In genomic region chr7:66867198-66867790, GRCh38 we compare ENCODE assay signal across 14 cellular contexts.
"Had no signal": no experiment of that assay in that cellular context is flagged by ENCODE, and none has a peak within 500 bp of the region (broad histone marks: within the 10 kb centered on the region; RNA-seq: fewer than 3 reads in every experiment).

No MANE protein-coding gene starts in this region.

- H3K36me3 ChIP-seq: cardiac muscle cell had no signal

- H3K4me3 Mint-ChIP-seq: activated CD4-positive, alpha-beta memory T cell treated with anti-CD3 and anti-CD28 coated beads, Interleukin-2, amount 10 ng/mL, durations not matched to agents 7 days and 5 days; activated CD4-positive, alpha-beta T cell treated with anti-CD3 and anti-CD28 coated beads for 36 hours; activated T-cell treated with anti-CD3 and anti-CD28 coated beads, Interleukin-2, amount 50 U/mL, for 72 hours; effector memory CD8-positive, alpha-beta T cell; mesothelial cell of epicardium; neural crest cell; stimulated activated naive CD8-positive, alpha-beta T cell treated with anti-CD3 and anti-CD28 coated beads, Interleukin-15, Interleukin-2, amounts not matched to agents 100 ng/mL and 50 ng/mL, for 24 hours had no signal

- DNase-seq: activated CD4-positive, alpha-beta memory T cell treated with anti-CD3 and anti-CD28 coated beads, Interleukin-2, amount 10 ng/mL, durations not matched to agents 7 days and 5 days; activated CD4-positive, alpha-beta T cell treated with anti-CD3 and anti-CD28 coated beads for 36 hours; activated CD8-positive, alpha-beta memory T cell treated with anti-CD3 and anti-CD28 coated beads, Interleukin-2, amount 50 U/mL, for 4 hours; activated naive CD4-positive, alpha-beta T cell; activated T-cell treated with anti-CD3 and anti-CD28 coated beads, Interleukin-2, amount 50 U/mL, for 72 hours; effector memory CD8-positive, alpha-beta T cell; foreskin fibroblast; kidney glomerular epithelial cell; stimulated activated CD4-positive, alpha-beta T cell treated with anti-CD3 and anti-CD28 coated beads, Interleukin-4, amount 100 ng/mL, for 1 hour had no signal

- H3K9me3 Mint-ChIP-seq: activated CD4-positive, alpha-beta memory T cell treated with anti-CD3 and anti-CD28 coated beads, Interleukin-2, amount 10 ng/mL, durations not matched to agents 7 days and 5 days; activated T-cell treated with anti-CD3 and anti-CD28 coated beads, Interleukin-2, amount 50 U/mL, for 72 hours; effector memory CD8-positive, alpha-beta T cell; mesothelial cell of epicardium; neural crest cell; stimulated activated naive CD8-positive, alpha-beta T cell treated with anti-CD3 and anti-CD28 coated beads, Interleukin-15, Interleukin-2, amounts not matched to agents 100 ng/mL and 50 ng/mL, for 24 hours had no signal

- H3K27ac ChIP-seq: cardiac muscle cell, esophagus muscularis mucosa had no signal

- H3K4me3 ChIP-seq: cardiac muscle cell, esophagus muscularis mucosa had no signal

- H3K4me1 ChIP-seq: esophagus muscularis mucosa had no signal

- H3K27me3 ChIP-seq: cardiac muscle cell, esophagus muscularis mucosa had no signal

- H3K27me3 Mint-ChIP-seq: activated CD4-positive, alpha-beta memory T cell treated with anti-CD3 and anti-CD28 coated beads, Interleukin-2, amount 10 ng/mL, durations not matched to agents 7 days and 5 days; activated CD4-positive, alpha-beta T cell treated with anti-CD3 and anti-CD28 coated beads for 36 hours; effector memory CD8-positive, alpha-beta T cell; stimulated activated naive CD8-positive, alpha-beta T cell treated with anti-CD3 and anti-CD28 coated beads, Interleukin-15, Interleukin-2, amounts not matched to agents 100 ng/mL and 50 ng/mL, for 24 hours had no signal

- ATAC-seq: activated CD4-positive, alpha-beta T cell treated with anti-CD3 and anti-CD28 coated beads for 36 hours; activated T-cell treated with anti-CD3 and anti-CD28 coated beads, Interleukin-2, amount 50 U/mL, for 72 hours; effector memory CD8-positive, alpha-beta T cell had no signal

- H3K27ac Mint-ChIP-seq: activated CD4-positive, alpha-beta memory T cell treated with anti-CD3 and anti-CD28 coated beads, Interleukin-2, amount 10 ng/mL, durations not matched to agents 7 days and 5 days; activated CD4-positive, alpha-beta T cell treated with anti-CD3 and anti-CD28 coated beads for 36 hours; activated T-cell treated with anti-CD3 and anti-CD28 coated beads, Interleukin-2, amount 50 U/mL, for 72 hours; effector memory CD8-positive, alpha-beta T cell; mesothelial cell of epicardium; stimulated activated naive CD8-positive, alpha-beta T cell treated with anti-CD3 and anti-CD28 coated beads, Interleukin-15, Interleukin-2, amounts not matched to agents 100 ng/mL and 50 ng/mL, for 24 hours had no signal

- H3K4me1 Mint-ChIP-seq: mesothelial cell of epicardium had no signal

- H3K9me3 ChIP-seq: esophagus muscularis mucosa had no signal
